In the genomic region with DNA sequence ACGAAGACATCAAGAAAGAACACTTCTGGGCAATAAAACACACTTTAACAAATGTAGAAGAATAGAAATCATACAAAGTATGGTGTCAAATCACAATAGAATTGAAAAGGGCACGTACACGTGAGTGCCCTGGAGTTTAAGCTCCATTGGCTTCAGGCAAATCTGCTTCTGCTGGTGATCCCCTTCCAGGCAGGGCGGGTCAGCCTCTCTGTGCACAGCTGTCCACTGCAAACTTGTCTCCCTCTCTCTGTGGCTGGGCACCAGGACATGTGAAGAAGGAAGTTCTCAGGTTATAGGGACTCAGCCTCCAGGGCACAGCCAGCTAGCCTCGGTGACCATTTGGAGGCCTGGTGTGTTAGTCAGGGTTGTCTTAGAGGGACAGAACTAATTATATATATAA, we compare ENCODE assay signal across 26 cellular contexts.
"Had no signal": no experiment of that assay in that cellular context is flagged by ENCODE, and none has a peak within 500 bp of the region (broad histone marks: within the 10 kb centered on the region; RNA-seq: fewer than 3 reads in every experiment).

No MANE protein-coding gene starts in this region.

- H3K27me3 ChIP-seq: gastroesophageal sphincter, upper lobe of left lung had no signal

- H3K4me2 ChIP-seq: hepatocyte, smooth muscle cell had no signal

- ATAC-seq: gastroesophageal sphincter; left cardiac atrium; left ventricle myocardium superior; naive thymus-derived CD4-positive, alpha-beta T cell; psoas muscle; stimulated activated memory B cell treated with anti-CD40 and anti-IgM and Interleukin-4, amounts not matched to agents 10 μg/mL and 1 μg/mL and 100 μg/mL, for 72 hours; stimulated activated naive CD8-positive, alpha-beta T cell treated with anti-CD3 and anti-CD28 coated beads, Interleukin-15, amount 100 ng/mL, for 72 hours had no signal

- H3K4me1 ChIP-seq: parathyroid adenoma had no signal

- H3K9me3 ChIP-seq: gastroesophageal sphincter, psoas muscle, upper lobe of left lung had no signal

- H3K36me3 ChIP-seq: gastroesophageal sphincter, upper lobe of left lung had no signal

- H3K27ac ChIP-seq: gastroesophageal sphincter, hepatocyte, parathyroid adenoma, psoas muscle, upper lobe of left lung had no signal

- H3K4me3 ChIP-seq: gastroesophageal sphincter, hepatocyte, psoas muscle, smooth muscle cell, upper lobe of left lung had no signal

- H2AFZ ChIP-seq: hepatocyte, parathyroid adenoma had no signal

- DNase-seq: activated CD4-positive, alpha-beta T cell treated with anti-CD3 and anti-CD28 coated beads, Interleukin-2, amount 10 ng/mL, durations not matched to agents 7 days and 5 days; activated CD4-positive, CD25-positive, alpha-beta regulatory T cell treated with anti-CD3 and anti-CD28 coated beads, Interleukin-2, amount 50 U/mL, for 72 hours; activated naive CD4-positive, alpha-beta T cell; activated T-cell treated with anti-CD3 and anti-CD28 coated beads for 4 hours; activated T-cell treated with anti-CD3 and anti-CD28 coated beads, Interleukin-2, amount 50 U/mL, for 72 hours; anterior cingulate cortex; dermis blood vessel endothelial cell; effector CD8-positive, alpha-beta T cell; erythroblast; left cardiac atrium; left ventricle myocardium superior; mammary epithelial cell; naive thymus-derived CD4-positive, alpha-beta T cell; nucleus accumbens; psoas muscle; stimulated activated CD4-positive, alpha-beta T cell treated with anti-CD3 and anti-CD28 coated beads, Interleukin-1b, Interleukin-23, amount 100 ng/mL, for 48 hours; stimulated activated CD4-positive, alpha-beta T cell treated with anti-CD3 and anti-CD28 coated beads, Interleukin-4, amount 100 ng/mL, for 4 hours; stimulated activated CD8-positive, alpha-beta memory T cell treated with anti-CD3 and anti-CD28 coated beads, Interleukin-4, amount 100 ng/mL, for 48 hours; stimulated activated naive CD8-positive, alpha-beta T cell treated with anti-CD3 and anti-CD28 coated beads, Interleukin-15, amount 100 ng/mL, for 72 hours; substantia nigra; upper lobe of left lung had no signal

- H3K9ac ChIP-seq: parathyroid adenoma had no signal
